ENCODE assay signal across 1 cellular context in the genomic region with DNA sequence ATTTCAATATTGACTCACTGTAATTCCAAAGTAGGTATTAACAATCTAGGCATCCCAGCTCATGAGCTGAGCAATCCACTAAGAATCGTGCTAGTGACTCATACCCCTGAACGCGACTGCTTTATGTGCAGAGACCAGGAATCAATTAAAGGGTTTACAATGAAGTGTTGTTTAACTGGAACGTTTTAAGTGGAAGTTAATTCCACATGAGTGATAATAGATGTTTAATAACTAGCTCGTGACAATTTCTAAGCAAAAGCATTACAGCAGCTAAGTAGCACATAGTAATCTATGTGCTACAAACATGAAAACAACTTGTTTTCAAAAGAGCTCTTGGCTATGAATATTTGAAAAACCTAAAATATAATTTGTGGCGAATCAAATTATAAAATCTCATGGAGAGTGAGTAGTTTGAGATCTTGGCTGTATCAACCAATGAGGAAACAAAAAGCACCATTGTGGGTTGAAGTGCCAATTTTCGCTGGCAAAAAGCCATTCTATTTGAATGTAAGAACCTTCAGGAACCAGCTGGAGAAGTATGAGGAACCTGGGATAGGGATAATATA.
TF ChIP-seq lines count a peak whose summit lies in the region.

No MANE protein-coding gene starts in this region.

TF ChIP-seq in WTC11, 78 proteins besides CTCF, POLR2A, EP300 and RAD21 (continued from another document):
- TF ChIP-seq, protein P1, sequence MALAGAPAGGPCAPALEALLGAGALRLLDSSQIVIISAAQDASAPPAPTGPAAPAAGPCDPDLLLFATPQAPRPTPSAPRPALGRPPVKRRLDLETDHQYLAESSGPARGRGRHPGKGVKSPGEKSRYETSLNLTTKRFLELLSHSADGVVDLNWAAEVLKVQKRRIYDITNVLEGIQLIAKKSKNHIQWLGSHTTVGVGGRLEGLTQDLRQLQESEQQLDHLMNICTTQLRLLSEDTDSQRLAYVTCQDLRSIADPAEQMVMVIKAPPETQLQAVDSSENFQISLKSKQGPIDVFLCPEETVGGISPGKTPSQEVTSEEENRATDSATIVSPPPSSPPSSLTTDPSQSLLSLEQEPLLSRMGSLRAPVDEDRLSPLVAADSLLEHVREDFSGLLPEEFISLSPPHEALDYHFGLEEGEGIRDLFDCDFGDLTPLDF (CRISPR knock-in tag; IDR thresholded peaks at IDR 0.05), result no peak
- no peak for TF ChIP-seq ETV6 (CRISPR knock-in tag; IDR thresholded peaks at IDR 0.05)
- TF ChIP-seq TP53 (CRISPR knock-in tag; IDR thresholded peaks at IDR 0.05), result no peak
